ENCODE assay signal across 7 cellular contexts in the genomic region with DNA sequence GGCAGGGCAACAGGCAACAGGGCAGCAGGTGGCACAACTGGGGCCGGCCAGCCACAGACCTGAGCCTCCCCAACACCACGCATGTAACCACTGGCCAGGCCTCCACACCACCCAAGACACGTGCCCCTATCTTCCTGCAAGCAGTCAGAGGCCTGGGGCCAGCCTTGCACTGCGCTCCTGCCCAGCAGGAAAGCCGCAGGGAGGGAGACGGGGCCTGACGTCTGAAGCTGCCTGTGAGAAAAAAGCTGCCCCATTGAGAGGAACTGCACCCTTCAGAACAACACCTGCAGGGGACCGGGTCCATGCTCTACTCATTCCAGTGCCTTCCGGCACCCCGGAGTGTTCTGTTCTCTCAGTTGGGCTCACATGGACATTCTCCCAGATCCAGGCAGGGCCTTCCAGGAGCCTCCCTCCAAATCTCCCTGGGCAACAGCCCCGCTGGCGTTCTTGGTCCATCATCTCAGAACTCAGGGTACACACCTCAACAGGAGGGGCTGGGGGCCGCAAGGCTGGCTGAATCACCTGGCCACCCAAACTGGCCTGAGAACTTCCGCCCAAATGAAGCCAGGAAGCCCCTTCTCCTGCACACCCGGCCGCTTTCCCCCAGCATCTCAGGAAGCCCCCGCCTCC.
DNase-seq lines count a peak whose midpoint lies in the region; ATAC-seq, FAIRE-seq and TF ChIP-seq lines count a peak whose summit lies in the region.
"Not testable (repeated sequence)": the region's sequence is repeated elsewhere in the genome, so short reads cannot be mapped to it uniquely, and the experiment has no call there.

No MANE protein-coding gene starts in this region.

- CTCF ChIA-PET in activated naive CD4-positive, alpha-beta T cell treated with anti-CD3 and anti-CD28 coated beads for 36 hours (lab: Charles Lee); HepG2 (lab: Yijun Ruan, JAX; ENCODE audit: low intra/inter-chr PET ratio, low total read pairs): not testable (repeated sequence)

- peak overlapping the region; percentile 77 for H3K27ac ChIP-seq in OCI-LY1 (ENCODE audit: low read depth, low read length, poor library complexity, severe bottlenecking)
- H3K27ac ChIP-seq in HepG2 (ENCODE audit: extremely low read length, insufficient read depth, low read length), result not testable (repeated sequence)

- not testable (repeated sequence) for H3K36me3 Mint-ChIP-seq in activated CD4-positive, alpha-beta T cell treated with anti-CD3 and anti-CD28 coated beads, Interleukin-2, amount 10 ng/mL, durations not matched to agents 24 days and 14 days (ENCODE audit: low read depth); activated naive CD4-positive, alpha-beta T cell treated with anti-CD3 and anti-CD28 coated beads for 36 hours (ENCODE audit: low read depth)

- H3K27ac Mint-ChIP-seq in activated CD4-positive, alpha-beta T cell treated with anti-CD3 and anti-CD28 coated beads, Interleukin-2, amount 10 ng/mL, durations not matched to agents 24 days and 14 days, result peak overlapping the region; percentile 53
- H3K27ac Mint-ChIP-seq in activated naive CD4-positive, alpha-beta T cell treated with anti-CD3 and anti-CD28 coated beads for 36 hours, result not testable (repeated sequence)

- not testable (repeated sequence) for H3K9ac ChIP-seq in OCI-LY1 (ENCODE audit: low read length); HepG2 (ENCODE audit: insufficient read depth, low read depth, low read length)

- not testable (repeated sequence) for TF ChIP-seq CTCF in GM12865 (IDR thresholded peaks at IDR 0.05; ENCODE audit: insufficient read depth, low read depth, low read length, missing control alignments); OCI-LY1 (IDR thresholded peaks at IDR 0.05; ENCODE audit: low read length); HepG2 (CRISPR knock-in tag; IDR thresholded peaks at IDR 0.05)

- POLR2A ChIA-PET in HepG2 (lab: Yijun Ruan, JAX), result not testable (repeated sequence)

- TF ChIP-seq RAD21 in HepG2 (CRISPR knock-in tag; IDR thresholded peaks at IDR 0.05), result not testable (repeated sequence)

- not testable (repeated sequence) for H3F3A ChIP-seq in OCI-LY1 (ENCODE audit: insufficient read depth, low read length)

- H3K36me3 ChIP-seq in OCI-LY1 (ENCODE audit: insufficient read depth, low read length); HepG2 (replicated peaks in 1 of 2; ENCODE audit: control insufficient read depth in 1 of 2, insufficient read depth in 2 of 2, low read length in 2 of 2): not testable (repeated sequence)

- in situ Hi-C loops in HepG2 (cut with HindIII; ENCODE audit: extremely low pct_ligation_motif_present, low pct_unique_long_range_greater_than_20kb), result not testable (repeated sequence)

- H3K4me1 Mint-ChIP-seq in activated CD4-positive, alpha-beta T cell treated with anti-CD3 and anti-CD28 coated beads, Interleukin-2, amount 10 ng/mL, durations not matched to agents 24 days and 14 days; activated naive CD4-positive, alpha-beta T cell treated with anti-CD3 and anti-CD28 coated beads for 36 hours (ENCODE audit: low read depth): not testable (repeated sequence)

- not testable (repeated sequence) for H3K79me2 ChIP-seq in OCI-LY1 (ENCODE audit: insufficient read depth, low read length); HepG2 (ENCODE audit: insufficient read depth, low read length)

- no CpG with 5 or more reads among the region's 17 CpGs for WGBS in HepG2 (ENCODE audit: low lambda C conversion rate)

- peak; percentile 28 for DNase-seq in GM12865 (ENCODE audit: low read depth)
- peak; percentile 70 for DNase-seq in activated CD4-positive, alpha-beta T cell treated with anti-CD3 and anti-CD28 coated beads, Interleukin-2, amount 10 ng/mL, durations not matched to agents 24 days and 14 days
- peak; percentile 7 for DNase-seq in activated naive CD4-positive, alpha-beta T cell treated with anti-CD3 and anti-CD28 coated beads for 36 hours
- not testable (repeated sequence) for DNase-seq in HepG2 (ENCODE audit: low spot score)
- peak; percentile 62 for DNase-seq in posterior vena cava (ENCODE audit: low spot score)

- H3K4me2 ChIP-seq in OCI-LY1 (ENCODE audit: low read length); HepG2 (ENCODE audit: low read depth, low read length): not testable (repeated sequence)

- not testable (repeated sequence) for H3K27me3 Mint-ChIP-seq in activated CD4-positive, alpha-beta T cell treated with anti-CD3 and anti-CD28 coated beads, Interleukin-2, amount 10 ng/mL, durations not matched to agents 24 days and 14 days; activated naive CD4-positive, alpha-beta T cell treated with anti-CD3 and anti-CD28 coated beads for 36 hours (ENCODE audit: low read depth)

- not testable (repeated sequence) for TF ChIP-seq POLR2A in HepG2 (IDR thresholded peaks at IDR 0.05; ENCODE audit: insufficient read depth in 1 of 2, low read depth in 2 of 2, low read length in 2 of 2)

- intact Hi-C loops in activated CD4-positive, alpha-beta T cell treated with anti-CD3 and anti-CD28 coated beads, Interleukin-2, amount 10 ng/mL, durations not matched to agents 24 days and 14 days (cut with micrococcal nuclease); activated naive CD4-positive, alpha-beta T cell treated with anti-CD3 and anti-CD28 coated beads for 36 hours (cut with micrococcal nuclease); HepG2 (cut with micrococcal nuclease; ENCODE audit: unreplicated experiment); posterior vena cava (cut with DNase I): not testable (repeated sequence)

- FAIRE-seq in HepG2 (lab: Jason Lieb, UNC), result not testable (repeated sequence)

- TF ChIP-seq EP300 in HepG2 (IDR thresholded peaks at IDR 0.05; ENCODE audit: low read depth in 2 of 2, low read length in 2 of 2); HepG2 (CRISPR knock-in tag; IDR thresholded peaks at IDR 0.05; ENCODE audit: borderline replicate concordance): not testable (repeated sequence)

- not testable (repeated sequence) for H3K9me3 ChIP-seq in OCI-LY1 (ENCODE audit: low read length); HepG2 (ENCODE audit: low read length)

- not testable (repeated sequence) for H3K4me1 ChIP-seq in OCI-LY1 (ENCODE audit: insufficient read depth, low read length, severe bottlenecking); HepG2 (ENCODE audit: insufficient read depth, low read length)

- not testable (repeated sequence) for H3K4me3 Mint-ChIP-seq in activated CD4-positive, alpha-beta T cell treated with anti-CD3 and anti-CD28 coated beads, Interleukin-2, amount 10 ng/mL, durations not matched to agents 24 days and 14 days
- H3K4me3 Mint-ChIP-seq in activated naive CD4-positive, alpha-beta T cell treated with anti-CD3 and anti-CD28 coated beads for 36 hours, result peak overlapping the region; percentile 24

- H3K27me3 ChIP-seq in OCI-LY1 (ENCODE audit: insufficient read depth, low read length); HepG2 (ENCODE audit: control insufficient read depth in 1 of 2, insufficient read depth in 2 of 2, low read length in 2 of 2): not testable (repeated sequence)

- not testable (repeated sequence) for H4K20me1 ChIP-seq in OCI-LY1 (ENCODE audit: insufficient read depth, low read length); HepG2 (ENCODE audit: insufficient read depth, low read length)

- TSS peak; percentile 31 for BruUV-seq in HepG2 (replicated peaks; lab: Mats Ljungman, UMichigan)

- not testable (repeated sequence) for H3K9me3 Mint-ChIP-seq in activated CD4-positive, alpha-beta T cell treated with anti-CD3 and anti-CD28 coated beads, Interleukin-2, amount 10 ng/mL, durations not matched to agents 24 days and 14 days; activated naive CD4-positive, alpha-beta T cell treated with anti-CD3 and anti-CD28 coated beads for 36 hours

- not testable (repeated sequence) for H3K9me2 ChIP-seq in OCI-LY1 (ENCODE audit: low read depth, low read length)

- H3K4me3 ChIP-seq in GM12865 (ENCODE audit: low read depth, low read length), result peak overlapping the region; percentile 41
- H3K4me3 ChIP-seq in OCI-LY1 (ENCODE audit: low read depth, low read length, poor library complexity, severe bottlenecking); HepG2 (replicated peaks in 1 of 3; ENCODE audit: insufficient read depth in 1 of 3, low read depth in 2 of 3, low read length in 3 of 3): not testable (repeated sequence)

- H2AFZ ChIP-seq in OCI-LY1 (ENCODE audit: low read length); HepG2 (ENCODE audit: low read length): not testable (repeated sequence)

- peak; percentile 13 for ATAC-seq in esophagus mucosa
- not testable (repeated sequence) for ATAC-seq in HepG2
